In the genomic region with DNA sequence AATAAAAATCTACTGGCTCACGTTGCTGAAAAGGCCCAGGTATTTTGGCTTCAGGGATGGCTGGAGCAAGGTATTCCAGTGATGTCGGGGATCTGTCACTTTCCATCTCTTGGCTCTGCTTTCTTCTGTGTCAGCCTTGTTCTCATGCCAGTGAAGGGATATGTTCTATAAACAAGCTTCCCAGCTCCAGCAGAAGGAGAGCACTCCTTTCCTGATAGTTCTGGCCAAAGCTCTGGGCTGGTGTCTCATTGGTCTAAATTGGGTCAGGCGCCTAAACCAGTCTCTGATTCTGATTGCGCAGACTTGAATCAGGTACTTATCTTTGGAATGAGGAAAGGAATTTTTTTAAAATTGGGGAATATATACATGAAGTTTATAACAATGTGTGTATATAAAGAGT, we compare ENCODE assay signal across 12 cellular contexts. TPM values are rescaled to one million over a fixed set of nuclear protein-coding genes. Genes with fewer than 3 reads are reported as not detected.
DNase-seq lines count a peak whose midpoint lies in the region; ATAC-seq and TF ChIP-seq lines count a peak whose summit lies in the region.
"Had no signal": no experiment of that assay in that cellular context is flagged by ENCODE, and none has a peak within 500 bp of the region (broad histone marks: within the 10 kb centered on the region; RNA-seq: fewer than 3 reads in every experiment).

No MANE protein-coding gene starts in this region.

- peaks cover 58% of the 10 kb centered on the region for H3F3A ChIP-seq in PC-9 (ENCODE audit: insufficient read depth, low read depth)

- CTCF ChIA-PET in PC-9 (lab: Charles Lee), result no interaction called here
- CTCF ChIA-PET in naive thymus-derived CD4-positive, alpha-beta T cell (lab: Charles Lee), result no interaction called here

- ATAC-seq in gastroesophageal sphincter (peak; percentile 57), HG03280 (IDR thresholded peaks at IDR 0.05; ENCODE audit: unreplicated experiment) (no peak), GM18498 (IDR thresholded peaks at IDR 0.05; ENCODE audit: unreplicated experiment) (no peak), GM18870 (IDR thresholded peaks at IDR 0.05; ENCODE audit: unreplicated experiment) (no peak), GM21529 (IDR thresholded peaks at IDR 0.05; ENCODE audit: unreplicated experiment) (no peak)
- ATAC-seq in naive thymus-derived CD4-positive, alpha-beta T cell, result no peak
- ATAC-seq: activated CD4-positive, CD25-positive, alpha-beta regulatory T cell treated with anti-CD3 and anti-CD28 coated beads, Interleukin-2, amount 50 U/mL, for 24 hours had no signal

- H3K27ac Mint-ChIP-seq in naive thymus-derived CD4-positive, alpha-beta T cell, result peak overlapping the region in 8 of 9 donors; percentile 7 to 60 (median 18)

- intact Hi-C loops in PC-9 (cut with micrococcal nuclease; ENCODE audit: unreplicated experiment), result loop anchor here (10.0 kb wide), 2 partner anchors 371 to 589 kb away; a partner anchor contains a TSS
- intact Hi-C loops in naive thymus-derived CD4-positive, alpha-beta T cell (cut with micrococcal nuclease), result loop anchor here in 1 of 2 donors (2.0 to 10.0 kb wide), 2 partner anchors 15 to 1271 kb away; a partner anchor contains a TSS

- peaks cover 83% of the 10 kb centered on the region for H3K79me2 ChIP-seq in PC-9 (ENCODE audit: low read depth)

- H3K27me3 ChIP-seq in PC-9 (ENCODE audit: insufficient read depth, low read depth) (no peaks in the 10 kb centered on the region), gastroesophageal sphincter (no peaks in the 10 kb centered on the region)
- H3K27me3 ChIP-seq in naive thymus-derived CD4-positive, alpha-beta T cell (ENCODE audit: control insufficient read depth in 2 of 2, insufficient read depth in 2 of 2, low read length in 2 of 2), result no peaks in the 10 kb centered on the region

- H3K36me3 ChIP-seq in PC-9 (ENCODE audit: low read depth) (no peaks in the 10 kb centered on the region), gastroesophageal sphincter (no peaks in the 10 kb centered on the region)
- H3K36me3 ChIP-seq in naive thymus-derived CD4-positive, alpha-beta T cell (ENCODE audit: control insufficient read depth in 2 of 3, insufficient read depth in 3 of 3, low read length in 3 of 3), result peaks cover 0 to 4% (median 0%) of the 10 kb centered on the region in 3 experiments
- H3K36me3 ChIP-seq: thoracic aorta had no signal

- peak overlapping the region; percentile 68 for H3K4me2 ChIP-seq in PC-9

- H3K4me1 ChIP-seq in PC-9 (replicated peaks; ENCODE audit: insufficient read depth) (peaks cover 69% of the 10 kb centered on the region), gastroesophageal sphincter (peaks cover 3 to 67% (median 43%) of the 10 kb centered on the region in 3 donors)
- peaks cover 40 to 43% of the 10 kb centered on the region in 2 donors for H3K4me1 ChIP-seq in naive thymus-derived CD4-positive, alpha-beta T cell (ENCODE audit: control insufficient read depth in 2 of 2, insufficient read depth in 2 of 2, low read length in 2 of 2)

- TF ChIP-seq POLR2A in gastroesophageal sphincter (IDR thresholded peaks at IDR 0.05), result no peak

- POLR2A ChIA-PET in PC-9 (lab: Charles Lee; ENCODE audit: unreplicated experiment), result interaction anchor here (0.6 kb wide), 1 partner anchor 423 kb away, joined by 4 read pairs; a partner anchor contains a TSS
- POLR2A ChIA-PET in naive thymus-derived CD4-positive, alpha-beta T cell (lab: Charles Lee), result no interaction called here

- H3K9me3 Mint-ChIP-seq in naive thymus-derived CD4-positive, alpha-beta T cell, result no peaks in the 10 kb centered on the region

- H3K9me2 ChIP-seq in PC-9 (ENCODE audit: insufficient read depth), result no peaks in the 10 kb centered on the region

- no peaks in the 10 kb centered on the region for H4K20me1 ChIP-seq in PC-9 (ENCODE audit: insufficient read depth)

- H3K4me1 Mint-ChIP-seq in naive thymus-derived CD4-positive, alpha-beta T cell, result peaks cover 68 to 87% (median 76%) of the 10 kb centered on the region in 7 donors

- TF ChIP-seq EP300 in gastroesophageal sphincter (IDR thresholded peaks at IDR 0.05), result no peak

- H3K9me3 ChIP-seq in PC-9 (ENCODE audit: insufficient read depth, low read depth) (no peaks in the 10 kb centered on the region), gastroesophageal sphincter (no peaks in the 10 kb centered on the region)
- H3K9me3 ChIP-seq in naive thymus-derived CD4-positive, alpha-beta T cell (ENCODE audit: control insufficient read depth in 2 of 3, low read length in 3 of 3), result no peaks in the 10 kb centered on the region
- H3K9me3 ChIP-seq: thoracic aorta had no signal

- TSS peak; percentile 23 for BruUV-seq in PC-9 (replicated peaks; lab: Mats Ljungman, UMichigan)

- H3K36me3 Mint-ChIP-seq in naive thymus-derived CD4-positive, alpha-beta T cell, result peaks cover 0 to 22% (median 9%) of the 10 kb centered on the region in 5 donors

- peak overlapping the region in 5 of 10 donors; percentile 14 to 74 (median 64) for H3K4me3 Mint-ChIP-seq in naive thymus-derived CD4-positive, alpha-beta T cell

- WGBS in gastroesophageal sphincter (ENCODE audit: low coverage in 1 of 2), 2 donors, result 29 to 40% methylated on average over 4 of the region's 4 CpGs

- TF ChIP-seq CTCF in PC-9 (conservative IDR thresholded peaks at IDR 0.05), result no peak
- TF ChIP-seq CTCF in gastroesophageal sphincter (IDR thresholded peaks at IDR 0.05), result no peak

- H3K4me3 ChIP-seq in PC-9 (peak overlapping the region; percentile 33; the same call in 1 of the 2 replicates), gastroesophageal sphincter (no peak overlapping the region)
- no peak overlapping the region for H3K4me3 ChIP-seq in naive thymus-derived CD4-positive, alpha-beta T cell (ENCODE audit: low read length)
- H3K4me3 ChIP-seq: thoracic aorta had no signal

- no peak overlapping the region for H2AFZ ChIP-seq in PC-9

- H3K27ac ChIP-seq in PC-9 (peak overlapping the region; percentile 87), gastroesophageal sphincter (peak overlapping the region in 3 of 4 donors; percentile 60 to 77 (median 76))
- no peak overlapping the region for H3K27ac ChIP-seq in naive thymus-derived CD4-positive, alpha-beta T cell (ENCODE audit: low read depth, low read length)

- peak; percentile 48 for DNase-seq in AG08396 (ENCODE audit: low spot score)
- peak; percentile 45 to 50 for DNase-seq in PC-9
- no peak for DNase-seq in naive thymus-derived CD4-positive, alpha-beta T cell
- DNase-seq: NCI-H526, T-helper 1 cell had no signal

- H3K27me3 Mint-ChIP-seq in naive thymus-derived CD4-positive, alpha-beta T cell, result peaks cover 0 to 4% (median 0%) of the 10 kb centered on the region in 5 donors

RNA-seq across cellular contexts. Expression of a gene that starts 5.1 kb away (rescaled TPM):
- total RNA-seq in PC-9 (2021), result 32.5 and 33.1 TPM in 2 replicates
- 10 to 100 TPM in 2 of 4 donors, 1 to 10 TPM in 2; 6.2 to 18.2 (median 10.4) TPM for total RNA-seq in gastroesophageal sphincter
- 10 to 100 TPM in 1 of 5 experiments, 1 to 10 TPM in 4; 6.6 to 15.8 (median 9.2) TPM for total RNA-seq in naive thymus-derived CD4-positive, alpha-beta T cell
- 1 to 10 TPM in 1 of 2 donors, under 1 TPM in 1; 0.98 to 1.8 TPM for polyA plus RNA-seq in naive thymus-derived CD4-positive, alpha-beta T cell

RNA-seq across cellular contexts. Expression of a gene that starts 37.8 kb away (rescaled TPM):
- total RNA-seq in PC-9 (2021) (24.0 and 28.0 TPM in 2 replicates), gastroesophageal sphincter (10 to 100 TPM; 11.6 to 14.2 (median 13.0) TPM)
- 10 to 100 TPM; 13.8 to 35.0 (median 28.3) TPM for total RNA-seq in naive thymus-derived CD4-positive, alpha-beta T cell
- polyA plus RNA-seq in naive thymus-derived CD4-positive, alpha-beta T cell, result 10 to 100 TPM; 51.5 to 63.1 TPM

Comparison
In these comparisons a context has a peak if more than half of its experiments do, and no peak if none do; other contexts are left out.
1. DNase-seq: peak in AG08396 (single experiment) and PC-9 (2 of 2); none in naive thymus-derived CD4-positive, alpha-beta T cell (0 of 9).